13 cellular contexts compared by ENCODE assay signal in the genomic region with DNA sequence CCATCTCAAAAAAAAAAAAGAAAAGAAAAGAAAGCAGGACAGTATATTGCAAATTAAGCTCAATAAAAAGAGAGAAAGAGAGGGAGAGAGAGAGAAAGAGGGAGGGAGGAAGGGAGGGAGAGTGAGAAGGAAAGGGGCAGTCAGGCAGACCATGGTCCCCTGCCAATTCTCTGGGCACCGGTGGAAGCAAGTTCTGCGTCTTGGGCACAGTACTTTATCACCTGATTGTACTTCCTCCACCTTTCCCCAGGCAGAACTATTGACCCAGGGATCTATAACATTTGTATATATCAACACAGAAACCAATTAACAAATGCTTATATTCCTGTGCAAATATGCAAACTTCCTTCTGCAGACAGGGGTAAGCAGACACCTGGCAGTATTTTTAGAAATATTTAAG. TPM values are rescaled to one million over a fixed set of nuclear protein-coding genes. Genes with fewer than 3 reads are reported as not detected.
DNase-seq lines count a peak whose midpoint lies in the region; ATAC-seq, FAIRE-seq and TF ChIP-seq lines count a peak whose summit lies in the region.
"Not testable (repeated sequence)": the region's sequence is repeated elsewhere in the genome, so short reads cannot be mapped to it uniquely, and the experiment has no call there.
"Had no signal": no experiment of that assay in that cellular context is flagged by ENCODE, and none has a peak within 500 bp of the region (broad histone marks: within the 10 kb centered on the region; RNA-seq: fewer than 3 reads in every experiment).

No MANE protein-coding gene starts in this region.

- FAIRE-seq in astrocyte (lab: Jason Lieb, UNC), result not testable (repeated sequence)

- H3K4me2 ChIP-seq in astrocyte (ENCODE audit: low read length), result not testable (repeated sequence)

- not testable (repeated sequence) for H3K27me3 Mint-ChIP-seq in astrocyte (ENCODE audit: low read depth, unreplicated experiment)

- not testable (repeated sequence) for H3K4me3 Mint-ChIP-seq in astrocyte (ENCODE audit: unreplicated experiment)

- DNase-seq in astrocyte (ENCODE audit: low read depth), result not testable (repeated sequence)
- peak in 1 of 2 donors; percentile 36 for DNase-seq in left colon
- DNase-seq in mucosa of gallbladder (ENCODE audit: low spot score), result peak; percentile 58
- DNase-seq in thyroid gland, result peak; percentile 66 to 68

- not testable (repeated sequence) for H3K4me1 ChIP-seq in astrocyte (ENCODE audit: insufficient read depth, low read length); thyroid gland

- not testable (repeated sequence) for H2AFZ ChIP-seq in astrocyte (ENCODE audit: low read depth, low read length)

- intact Hi-C loops in left colon (cut with DNase I, micrococcal nuclease); thyroid gland (cut with DNase I): not testable (repeated sequence)

- not testable (repeated sequence) for H3K9ac ChIP-seq in astrocyte (ENCODE audit: low read length)

- TF ChIP-seq CTCF in C4-2B (conservative IDR thresholded peaks at IDR 0.05); astrocyte (IDR thresholded peaks at IDR 0.05; ENCODE audit: insufficient read depth, low read depth, low read length); thyroid gland (IDR thresholded peaks at IDR 0.05): not testable (repeated sequence)

- H3K79me2 ChIP-seq in astrocyte (ENCODE audit: insufficient read depth, low read length), result not testable (repeated sequence)

- not testable (repeated sequence) for H4K20me1 ChIP-seq in astrocyte (ENCODE audit: insufficient read depth, low read length)

- not testable (repeated sequence) for H3K36me3 ChIP-seq in astrocyte (ENCODE audit: insufficient read depth, low read length); thyroid gland

- peak overlapping the region; percentile 34 for H3K27ac Mint-ChIP-seq in astrocyte (ENCODE audit: unreplicated experiment)

- not testable (repeated sequence) for H3K9me3 Mint-ChIP-seq in astrocyte (ENCODE audit: unreplicated experiment)

- not testable (repeated sequence) for H3K4me3 ChIP-seq in astrocyte (ENCODE audit: insufficient read depth, low read depth, low read length); thyroid gland (replicated peaks in 1 of 3)

- H3K36me3 Mint-ChIP-seq in astrocyte (ENCODE audit: low read depth, unreplicated experiment), result not testable (repeated sequence)

- not testable (repeated sequence) for H3K9me3 ChIP-seq in astrocyte (ENCODE audit: insufficient read depth, low read depth, low read length); thyroid gland

- not testable (repeated sequence) for TF ChIP-seq POLR2A in thyroid gland (IDR thresholded peaks at IDR 0.05)

- H3K27ac ChIP-seq in C4-2B, result peak overlapping the region; percentile 90
- not testable (repeated sequence) for H3K27ac ChIP-seq in astrocyte (ENCODE audit: low read depth, low read length)
- H3K27ac ChIP-seq in thyroid gland, result peak overlapping the region in 1 of 3 donors; percentile 25

- ATAC-seq in left colon, result peak; percentile 50

- not testable (repeated sequence) for H3K4me1 Mint-ChIP-seq in astrocyte (ENCODE audit: low read depth, unreplicated experiment)

- not testable (repeated sequence) for H3K27me3 ChIP-seq in astrocyte (ENCODE audit: insufficient read depth, low read length); thyroid gland

- WGBS in thyroid gland, 2 donors, result 8 to 14% methylated on average over 2 of the region's 2 CpGs

RNA-seq across cellular contexts. Expression of gene NPY4R2, which starts 22.4 kb away (rescaled TPM):
- total RNA-seq in astrocyte (not detected in 2 replicates), left colon (10 to 100 TPM in 1 of 2 donors, 1 to 10 TPM in 1; 8.3 to 10.6 TPM), mucosa of gallbladder (0.66 TPM), thyroid gland (not detected)
- total RNA-seq: A172; B cell; CD4-positive, alpha-beta memory T cell; CD4-positive, CD25-positive, alpha-beta regulatory T cell; CD8-positive, alpha-beta memory T cell; Daoy; G401; GM12878 had no signal

RNA-seq across cellular contexts. Expression of gene FAM25C, which starts 58.8 kb away (rescaled TPM):
- total RNA-seq in astrocyte (not detected in 2 replicates), left colon (not detected), mucosa of gallbladder (not detected), thyroid gland (not detected)
- total RNA-seq: A172; B cell; CD4-positive, alpha-beta memory T cell; CD4-positive, CD25-positive, alpha-beta regulatory T cell; CD8-positive, alpha-beta memory T cell; Daoy; G401; GM12878 had no signal
